1 cellular context compared by ENCODE assay signal in genomic region chr22:39281126-39281525, GRCh38.
TF ChIP-seq lines count a peak whose summit lies in the region.

No MANE protein-coding gene starts in this region.

TF ChIP-seq in K562, 482 proteins besides CTCF, POLR2A, EP300 and RAD21:
- TF ChIP-seq PRDM10 (IDR thresholded peaks at IDR 0.05; ENCODE audit: partially characterized antibody), result peak; percentile 50
- TF ChIP-seq MAFG (tag; conservative IDR thresholded peaks at IDR 0.05), result peak; percentile 23; the same call in 1 of the 2 replicates
- TF ChIP-seq C11orf30 (IDR thresholded peaks at IDR 0.05; ENCODE audit: low read depth), result peak; percentile 32; the same call in 1 of the 2 replicates
- TF ChIP-seq MYBL2 (IDR thresholded peaks at IDR 0.05; ENCODE audit: low read depth), result no peak
- no peak for TF ChIP-seq MYBL2 (CRISPR knock-in tag; IDR thresholded peaks at IDR 0.05; ENCODE audit: borderline replicate concordance)
- TF ChIP-seq ZNF316 (IDR thresholded peaks at IDR 0.05), result peak; percentile 72
- peak; percentile 54; the same call in 1 of the 2 replicates for TF ChIP-seq ZNF384 (IDR thresholded peaks at IDR 0.05; ENCODE audit: low read depth, low read length)
